Comparison of ENCODE assay signal across 8 cellular contexts in genomic region chr5:43389679-43390329, GRCh38. TPM values are rescaled to one million over a fixed set of nuclear protein-coding genes. Genes with fewer than 3 reads are reported as not detected.
DNase-seq lines count a peak whose midpoint lies in the region; ATAC-seq, FAIRE-seq and TF ChIP-seq lines count a peak whose summit lies in the region.

No MANE protein-coding gene starts in this region.

- ATAC-seq in HG02759 (IDR thresholded peaks at IDR 0.05; ENCODE audit: unreplicated experiment) (peak; percentile 69), K562 (peak; percentile 97), HG03108 (IDR thresholded peaks at IDR 0.05; ENCODE audit: unreplicated experiment) (no peak)

- no peaks in the 10 kb centered on the region for H4K20me1 ChIP-seq in K562 (replicated peaks; ENCODE audit: control insufficient read depth, insufficient read depth, low read length)

- H3K4me1 ChIP-seq in K562 (replicated peaks in 1 of 2; ENCODE audit: control insufficient read depth in 2 of 2, insufficient read depth in 2 of 2, low read length in 2 of 2) (no peaks in the 10 kb centered on the region), spleen (peaks cover 0 to 12% (median 7%) of the 10 kb centered on the region in 6 donors)

- FAIRE-seq in K562 (lab: Jason Lieb, UNC) = peak; percentile 90

- H3K9me3 ChIP-seq in K562 (replicated peaks; ENCODE audit: control insufficient read depth, insufficient read depth, low read depth, low read length) (no peaks in the 10 kb centered on the region), spleen (no peaks in the 10 kb centered on the region)

- no peak overlapping the region for H3K27ac ChIP-seq in K562 (ENCODE audit: extremely low read depth, low read depth, low read length)
- H3K27ac ChIP-seq in spleen = peak overlapping the region in 1 of 8 donors; percentile 3

- H3K27me3 ChIP-seq in K562 (ENCODE audit: control insufficient read depth in 2 of 2, insufficient read depth in 2 of 2, low read length in 2 of 2) = no peaks in the 10 kb centered on the region
- H3K27me3 ChIP-seq in spleen (replicated peaks in 1 of 7) = no peaks in the 10 kb centered on the region

- H3K36me3 ChIP-seq in K562 (ENCODE audit: control insufficient read depth, insufficient read depth, low read length) (no peaks in the 10 kb centered on the region), spleen (peaks cover 0 to 23% (median 0%) of the 10 kb centered on the region in 6 donors)

- no peak overlapping the region for H3K4me2 ChIP-seq in K562 (ENCODE audit: insufficient read depth, low read length)

- no TSS peak for BruUV-seq in K562 (replicated peaks; lab: Mats Ljungman, UMichigan)

- H3K9me1 ChIP-seq in K562 (ENCODE audit: control insufficient read depth, insufficient read depth, low read length) = no peaks in the 10 kb centered on the region

- CTCF ChIA-PET in K562 (lab: Yijun Ruan, JAX; ENCODE audit: low intra/inter-chr PET ratio) = interaction anchor here (0.5 to 3.2 kb wide), 13 partner anchors 84 to 1106 kb away, joined by 3 to 26 read pairs (median 4); partner anchors contain the start of gene ANXA2R

- H2AFZ ChIP-seq in K562 (ENCODE audit: low read depth, low read length) = no peak overlapping the region

- intact Hi-C loops in K562 (cut with micrococcal nuclease) (loop anchor here (1.0 to 5.0 kb wide), 8 partner anchors 84 to 481 kb away; partner anchors contain the start of genes TMEM267 and ZNF131), spleen (cut with DNase I; ENCODE audit: low total_unique reads) (loop anchor here (10.0 kb wide), 2 partner anchors 165 to 285 kb away; no protein-coding TSS in a partner anchor)

- no peaks in the 10 kb centered on the region for H3K79me2 ChIP-seq in K562 (ENCODE audit: control insufficient read depth, insufficient read depth, low read length)

- POLR2A ChIA-PET in K562 (lab: Yijun Ruan, JAX) = interaction anchor here (0.5 to 3.1 kb wide), 8 partner anchors 15 to 349 kb away, joined by 3 to 9 read pairs (median 4); partner anchors contain the start of genes TMEM267 and ZNF131

- peak; percentile 99 for TF ChIP-seq RAD21 in K562 (CRISPR knock-in tag; conservative IDR thresholded peaks at IDR 0.05 in 1 of 2, IDR thresholded peaks at IDR 0.05 in 1 of 2)

- H3K4me3 ChIP-seq in GM12865 (ENCODE audit: low read depth, low read length) (no peak overlapping the region), K562 (no peak overlapping the region), spleen (no peak overlapping the region)

- H3K9ac ChIP-seq in K562 (ENCODE audit: insufficient read depth in 1 of 2, low read depth in 2 of 2, low read length in 2 of 2) = no peak overlapping the region

- peak; percentile 48; the same call in 1 of the 2 replicates for TF ChIP-seq EP300 in K562 (IDR thresholded peaks at IDR 0.05; ENCODE audit: low read length)

- peak; percentile 72 for DNase-seq in GM12865 (ENCODE audit: low read depth)
- DNase-seq in NCI-H146 (lab: John Stamatoyannopoulos, UW) = peak; percentile 83
- DNase-seq in SKM-1 treated with dmso at 0.1 percent for 144 hours (lab: John Stamatoyannopoulos, UW; ENCODE audit: unreplicated experiment) = peak; percentile 95
- peak; percentile 77 to 92 (median 84) for DNase-seq in K562 (ENCODE audit: extremely low read depth in 1 of 4, low spot score in 3 of 4)
- peak; percentile 56 for DNase-seq in iPS DF 19.7 (ENCODE audit: low read depth, low spot score)
- no peak for DNase-seq in spleen

- TF ChIP-seq POLR2A in K562 (conservative IDR thresholded peaks at IDR 0.05) (no peak), spleen (IDR thresholded peaks at IDR 0.05) (no peak)

- in situ Hi-C loops in K562 (cut with MboI) = loop anchor here (10.0 kb wide), 2 partner anchors 315 to 475 kb away; no protein-coding TSS in a partner anchor

- 40% methylated on average over 4 of the region's 4 CpGs for WGBS in K562 (ENCODE audit: insufficient coverage, low coverage, missing lambda C conversion rate)
- WGBS in spleen, 5 donors = 32 to 40% (median 38%) methylated on average over 4 of the region's 4 CpGs

- TF ChIP-seq CTCF in GM12865 (IDR thresholded peaks at IDR 0.05; ENCODE audit: insufficient read depth, low read depth, low read length, missing control alignments) = peak; percentile 73
- peak; percentile 88 to 99 (median 96) for TF ChIP-seq CTCF in K562 (IDR thresholded peaks at IDR 0.05 in 2 of 3, conservative IDR thresholded peaks at IDR 0.05 in 1 of 3; ENCODE audit: insufficient read depth in 2 of 3, low read depth in 1 of 3, low read length in 3 of 3)
- TF ChIP-seq CTCF in spleen (IDR thresholded peaks at IDR 0.05 in 8 of 11, conservative IDR thresholded peaks at IDR 0.05 in 3 of 11) = peak; percentile 39 to 88 (median 80)

TF ChIP-seq in K562, 482 proteins besides CTCF, POLR2A, EP300 and RAD21 (continues in another document):
- TF ChIP-seq, protein P1, sequence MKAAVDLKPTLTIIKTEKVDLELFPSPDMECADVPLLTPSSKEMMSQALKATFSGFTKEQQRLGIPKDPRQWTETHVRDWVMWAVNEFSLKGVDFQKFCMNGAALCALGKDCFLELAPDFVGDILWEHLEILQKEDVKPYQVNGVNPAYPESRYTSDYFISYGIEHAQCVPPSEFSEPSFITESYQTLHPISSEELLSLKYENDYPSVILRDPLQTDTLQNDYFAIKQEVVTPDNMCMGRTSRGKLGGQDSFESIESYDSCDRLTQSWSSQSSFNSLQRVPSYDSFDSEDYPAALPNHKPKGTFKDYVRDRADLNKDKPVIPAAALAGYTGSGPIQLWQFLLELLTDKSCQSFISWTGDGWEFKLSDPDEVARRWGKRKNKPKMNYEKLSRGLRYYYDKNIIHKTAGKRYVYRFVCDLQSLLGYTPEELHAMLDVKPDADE (conservative IDR thresholded peaks at IDR 0.05; ENCODE audit: control insufficient read depth, low read depth, low read length) = no peak
- TF ChIP-seq E2F5 (CRISPR knock-in tag; IDR thresholded peaks at IDR 0.05) (no peak), MXD1 (CRISPR knock-in tag; IDR thresholded peaks at IDR 0.05; ENCODE audit: borderline replicate concordance, poor library complexity, severe bottlenecking) (no peak), SRF (CRISPR knock-in tag; IDR thresholded peaks at IDR 0.05) (0 out of 4 replicates have a peak, but pooled peaks of 1 of the 2 experiments have one; percentile 32), TCF3 (CRISPR knock-in tag; IDR thresholded peaks at IDR 0.05) (0 out of 2 replicates have a peak, but pooled peaks have one; percentile 23), CHD4 (IDR thresholded peaks at IDR 0.05; ENCODE audit: insufficient read depth, insufficient replicate concordance, low read depth, low read length, poor library complexity, severe bottlenecking) (no peak)
- TF ChIP-seq, protein P2, sequence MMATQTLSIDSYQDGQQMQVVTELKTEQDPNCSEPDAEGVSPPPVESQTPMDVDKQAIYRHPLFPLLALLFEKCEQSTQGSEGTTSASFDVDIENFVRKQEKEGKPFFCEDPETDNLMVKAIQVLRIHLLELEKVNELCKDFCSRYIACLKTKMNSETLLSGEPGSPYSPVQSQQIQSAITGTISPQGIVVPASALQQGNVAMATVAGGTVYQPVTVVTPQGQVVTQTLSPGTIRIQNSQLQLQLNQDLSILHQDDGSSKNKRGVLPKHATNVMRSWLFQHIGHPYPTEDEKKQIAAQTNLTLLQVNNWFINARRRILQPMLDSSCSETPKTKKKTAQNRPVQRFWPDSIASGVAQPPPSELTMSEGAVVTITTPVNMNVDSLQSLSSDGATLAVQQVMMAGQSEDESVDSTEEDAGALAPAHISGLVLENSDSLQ (IDR thresholded peaks at IDR 0.05) = 0 out of 2 replicates have a peak, but pooled peaks have one; percentile 12

RNA-seq across cellular contexts. Expression of gene CCL28, which starts 22.4 kb away (rescaled TPM):
- not detected in 2 replicates for total RNA-seq in K562 (2011; cell fraction: chromatin; rRNA removed; ENCODE audit: low replicate concordance)
- total RNA-seq in K562 (2011; cell fraction: nucleolus; rRNA removed) = not detected in 2 replicates
- not detected in 2 replicates for total RNA-seq in K562 (2011; cell fraction: nucleoplasm; rRNA removed)
- total RNA-seq in K562 (2014; rRNA removed) = not detected in 2 replicates
- total RNA-seq in K562 (2014; rRNA removed; fragmentation: Illumina TruSeq; extraction: Trizol) = not detected in 2 replicates
- total RNA-seq in K562 (2015; rRNA removed; fragmentation: Illumina TruSeq; extraction: Trizol) = not detected in 2 replicates
- total RNA-seq in K562 (2021) = not detected in 2 replicates
- 0.11 TPM in 1 of 2 replicates, not detected in the other for polyA plus RNA-seq in K562 (2011; rRNA removed)
- polyA plus RNA-seq in K562 (2011; cell fraction: cytosol; rRNA removed) = 0.06 TPM in 1 of 2 replicates, not detected in the other
- 0.04 TPM in 1 of 2 replicates, not detected in the other for polyA plus RNA-seq in K562 (2011; cell fraction: nucleus; rRNA removed)
- polyA plus RNA-seq in K562 (2012) = not detected in 2 replicates
- not detected in 2 replicates for polyA plus RNA-seq in K562 (2014; fragmentation: Illumina TruSeq; extraction: Trizol)
- not detected for polyA plus RNA-seq in K562 (2014; fragmentation: Nextera tagmentation; extraction: Ambion mirVana)
- polyA plus RNA-seq in K562 (2014; rRNA removed) = not detected in 2 replicates
- not detected in 2 replicates for polyA minus RNA-seq in K562 (2011; rRNA and poly(A)+ RNA removed)
- polyA minus RNA-seq in K562 (2011; cell fraction: cytosol; rRNA and poly(A)+ RNA removed) = not detected in 2 replicates
- not detected in 2 replicates for polyA minus RNA-seq in K562 (2011; cell fraction: nucleus; rRNA and poly(A)+ RNA removed)
- total RNA-seq in spleen = 10 to 100 TPM in 6 of 7 donors, 1 to 10 TPM in 1; 7.2 to 17.1 (median 13.1) TPM
- 1 to 10 TPM; 3.7 to 4.9 (median 4.0) TPM for polyA plus RNA-seq in spleen

Comparison
In these comparisons a context has a peak if more than half of its experiments do, and no peak if none do; other contexts are left out.
1. RNA of gene CCL28, which starts 22.4 kb away (total RNA-seq): 7.2 to 17.1 TPM in spleen; not detected in K562; every median in the first group is over 4 times any median in the second.
2. Peak in every context shown above with its lines, with median percentiles within 50 percentile points of each other: CTCF ChIP-seq.